Comparison of ENCODE assay signal across 1 cellular context in the genomic region with DNA sequence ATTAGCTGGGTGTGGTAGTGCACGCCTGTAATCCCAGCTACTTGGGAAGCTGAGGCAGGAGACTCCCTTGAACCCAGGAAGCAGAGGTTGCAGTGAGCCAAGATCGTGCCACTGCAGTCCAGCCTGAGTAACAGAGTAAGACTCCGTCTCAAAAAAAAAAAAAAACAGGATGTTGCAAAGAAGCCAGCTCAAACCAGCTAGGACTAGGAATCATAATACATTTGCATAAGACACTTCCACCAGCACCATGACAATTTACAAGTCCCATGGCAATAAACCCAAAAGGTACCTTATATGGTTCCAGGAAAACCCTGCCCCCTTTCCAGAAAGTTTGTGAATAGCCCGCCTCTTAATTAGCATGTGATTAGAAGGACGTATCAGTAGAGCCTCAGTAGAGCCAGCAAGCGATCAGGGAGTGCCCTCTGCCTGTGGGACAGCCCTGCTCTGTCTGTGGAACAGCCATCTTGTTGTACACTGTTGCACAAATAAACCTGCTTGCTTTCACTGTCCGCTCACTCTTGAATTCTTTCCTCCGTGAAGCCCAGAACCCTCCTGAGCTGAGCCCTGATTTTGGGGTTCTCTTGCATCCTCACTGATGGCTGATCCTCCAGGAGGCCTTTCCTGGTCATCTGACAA.
TF ChIP-seq lines count a peak whose summit lies in the region.

No MANE protein-coding gene starts in this region.

TF ChIP-seq in GM12878, 131 proteins besides CTCF, POLR2A, EP300 and RAD21:
- TF ChIP-seq KDM1A (IDR thresholded peaks at IDR 0.05; ENCODE audit: borderline replicate concordance) (no peak), ZNF24 (IDR thresholded peaks at IDR 0.05) (no peak), TBL1XR1 (IDR thresholded peaks at IDR 0.05; ENCODE audit: low read depth, low read length) (no peak), YBX1 (IDR thresholded peaks at IDR 0.05) (no peak), YY1 (IDR thresholded peaks at IDR 0.05; ENCODE audit: low read depth, low read length) (0 out of 2 replicates have a peak, but pooled peaks have one; percentile 48), DPF2 (IDR thresholded peaks at IDR 0.05) (no peak), SMC3 (IDR thresholded peaks at IDR 0.05; ENCODE audit: borderline replicate concordance, low read length) (0 out of 2 replicates have a peak, but pooled peaks have one; percentile 3), ZNF384 (IDR thresholded peaks at IDR 0.05; ENCODE audit: borderline replicate concordance, low read depth, low read length) (no peak), RELA (IDR thresholded peaks at IDR 0.05; ENCODE audit: borderline replicate concordance, partially characterized antibody) (no peak), HCFC1 (IDR thresholded peaks at IDR 0.05; ENCODE audit: low read length) (no peak), PML (IDR thresholded peaks at IDR 0.05; ENCODE audit: low read length) (no peak), ZSCAN29 (IDR thresholded peaks at IDR 0.05) (no peak), NFYA (IDR thresholded peaks at IDR 0.05; ENCODE audit: borderline replicate concordance, low read depth, low read length) (no peak), POU2F2 (IDR thresholded peaks at IDR 0.05; ENCODE audit: borderline replicate concordance, low read depth, low read length) (0 out of 3 replicates have a peak, but pooled peaks have one; percentile 31), ZNF217 (IDR thresholded peaks at IDR 0.05) (no peak), MYC (IDR thresholded peaks at IDR 0.05; ENCODE audit: insufficient read depth, insufficient read length, insufficient replicate concordance, low read length, severe bottlenecking) (no peak), MYB (IDR thresholded peaks at IDR 0.05; ENCODE audit: borderline replicate concordance, low read depth, low read length) (no peak), MXI1 (IDR thresholded peaks at IDR 0.05; ENCODE audit: low read depth, low read length) (no peak), ESRRA (IDR thresholded peaks at IDR 0.05; ENCODE audit: low read length) (no peak), EZH2 (IDR thresholded peaks at IDR 0.05; ENCODE audit: borderline replicate concordance, control insufficient read depth, low read depth, low read length) (no peak)
- TF ChIP-seq, protein P1, sequence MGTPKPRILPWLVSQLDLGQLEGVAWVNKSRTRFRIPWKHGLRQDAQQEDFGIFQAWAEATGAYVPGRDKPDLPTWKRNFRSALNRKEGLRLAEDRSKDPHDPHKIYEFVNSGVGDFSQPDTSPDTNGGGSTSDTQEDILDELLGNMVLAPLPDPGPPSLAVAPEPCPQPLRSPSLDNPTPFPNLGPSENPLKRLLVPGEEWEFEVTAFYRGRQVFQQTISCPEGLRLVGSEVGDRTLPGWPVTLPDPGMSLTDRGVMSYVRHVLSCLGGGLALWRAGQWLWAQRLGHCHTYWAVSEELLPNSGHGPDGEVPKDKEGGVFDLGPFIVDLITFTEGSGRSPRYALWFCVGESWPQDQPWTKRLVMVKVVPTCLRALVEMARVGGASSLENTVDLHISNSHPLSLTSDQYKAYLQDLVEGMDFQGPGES (IDR thresholded peaks at IDR 0.05) = no peak
- TF ChIP-seq, protein P2, sequence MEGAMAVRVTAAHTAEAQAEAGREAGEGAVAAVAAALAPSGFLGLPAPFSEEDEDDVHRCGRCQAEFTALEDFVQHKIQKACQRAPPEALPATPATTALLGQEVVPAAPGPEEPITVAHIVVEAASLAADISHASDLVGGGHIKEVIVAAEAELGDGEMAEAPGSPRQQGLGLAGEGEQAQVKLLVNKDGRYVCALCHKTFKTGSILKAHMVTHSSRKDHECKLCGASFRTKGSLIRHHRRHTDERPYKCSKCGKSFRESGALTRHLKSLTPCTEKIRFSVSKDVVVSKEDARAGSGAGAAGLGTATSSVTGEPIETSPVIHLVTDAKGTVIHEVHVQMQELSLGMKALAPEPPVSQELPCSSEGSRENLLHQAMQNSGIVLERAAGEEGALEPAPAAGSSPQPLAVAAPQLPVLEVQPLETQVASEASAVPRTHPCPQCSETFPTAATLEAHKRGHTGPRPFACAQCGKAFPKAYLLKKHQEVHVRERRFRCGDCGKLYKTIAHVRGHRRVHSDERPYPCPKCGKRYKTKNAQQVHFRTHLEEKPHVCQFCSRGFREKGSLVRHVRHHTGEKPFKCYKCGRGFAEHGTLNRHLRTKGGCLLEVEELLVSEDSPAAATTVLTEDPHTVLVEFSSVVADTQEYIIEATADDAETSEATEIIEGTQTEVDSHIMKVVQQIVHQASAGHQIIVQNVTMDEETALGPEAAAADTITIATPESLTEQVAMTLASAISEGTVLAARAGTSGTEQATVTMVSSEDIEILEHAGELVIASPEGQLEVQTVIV (IDR thresholded peaks at IDR 0.05; ENCODE audit: borderline replicate concordance, partially characterized antibody) = no peak
- TF ChIP-seq, protein P3, sequence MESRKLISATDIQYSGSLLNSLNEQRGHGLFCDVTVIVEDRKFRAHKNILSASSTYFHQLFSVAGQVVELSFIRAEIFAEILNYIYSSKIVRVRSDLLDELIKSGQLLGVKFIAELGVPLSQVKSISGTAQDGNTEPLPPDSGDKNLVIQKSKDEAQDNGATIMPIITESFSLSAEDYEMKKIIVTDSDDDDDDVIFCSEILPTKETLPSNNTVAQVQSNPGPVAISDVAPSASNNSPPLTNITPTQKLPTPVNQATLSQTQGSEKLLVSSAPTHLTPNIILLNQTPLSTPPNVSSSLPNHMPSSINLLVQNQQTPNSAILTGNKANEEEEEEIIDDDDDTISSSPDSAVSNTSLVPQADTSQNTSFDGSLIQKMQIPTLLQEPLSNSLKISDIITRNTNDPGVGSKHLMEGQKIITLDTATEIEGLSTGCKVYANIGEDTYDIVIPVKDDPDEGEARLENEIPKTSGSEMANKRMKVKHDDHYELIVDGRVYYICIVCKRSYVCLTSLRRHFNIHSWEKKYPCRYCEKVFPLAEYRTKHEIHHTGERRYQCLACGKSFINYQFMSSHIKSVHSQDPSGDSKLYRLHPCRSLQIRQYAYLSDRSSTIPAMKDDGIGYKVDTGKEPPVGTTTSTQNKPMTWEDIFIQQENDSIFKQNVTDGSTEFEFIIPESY (IDR thresholded peaks at IDR 0.05) = no peak
- TF ChIP-seq, protein P4, sequence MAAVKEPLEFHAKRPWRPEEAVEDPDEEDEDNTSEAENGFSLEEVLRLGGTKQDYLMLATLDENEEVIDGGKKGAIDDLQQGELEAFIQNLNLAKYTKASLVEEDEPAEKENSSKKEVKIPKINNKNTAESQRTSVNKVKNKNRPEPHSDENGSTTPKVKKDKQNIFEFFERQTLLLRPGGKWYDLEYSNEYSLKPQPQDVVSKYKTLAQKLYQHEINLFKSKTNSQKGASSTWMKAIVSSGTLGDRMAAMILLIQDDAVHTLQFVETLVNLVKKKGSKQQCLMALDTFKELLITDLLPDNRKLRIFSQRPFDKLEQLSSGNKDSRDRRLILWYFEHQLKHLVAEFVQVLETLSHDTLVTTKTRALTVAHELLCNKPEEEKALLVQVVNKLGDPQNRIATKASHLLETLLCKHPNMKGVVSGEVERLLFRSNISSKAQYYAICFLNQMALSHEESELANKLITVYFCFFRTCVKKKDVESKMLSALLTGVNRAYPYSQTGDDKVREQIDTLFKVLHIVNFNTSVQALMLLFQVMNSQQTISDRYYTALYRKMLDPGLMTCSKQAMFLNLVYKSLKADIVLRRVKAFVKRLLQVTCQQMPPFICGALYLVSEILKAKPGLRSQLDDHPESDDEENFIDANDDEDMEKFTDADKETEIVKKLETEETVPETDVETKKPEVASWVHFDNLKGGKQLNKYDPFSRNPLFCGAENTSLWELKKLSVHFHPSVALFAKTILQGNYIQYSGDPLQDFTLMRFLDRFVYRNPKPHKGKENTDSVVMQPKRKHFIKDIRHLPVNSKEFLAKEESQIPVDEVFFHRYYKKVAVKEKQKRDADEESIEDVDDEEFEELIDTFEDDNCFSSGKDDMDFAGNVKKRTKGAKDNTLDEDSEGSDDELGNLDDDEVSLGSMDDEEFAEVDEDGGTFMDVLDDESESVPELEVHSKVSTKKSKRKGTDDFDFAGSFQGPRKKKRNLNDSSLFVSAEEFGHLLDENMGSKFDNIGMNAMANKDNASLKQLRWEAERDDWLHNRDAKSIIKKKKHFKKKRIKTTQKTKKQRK (IDR thresholded peaks at IDR 0.05; ENCODE audit: low read depth, low read length) = no peak
- TF ChIP-seq, protein P5, sequence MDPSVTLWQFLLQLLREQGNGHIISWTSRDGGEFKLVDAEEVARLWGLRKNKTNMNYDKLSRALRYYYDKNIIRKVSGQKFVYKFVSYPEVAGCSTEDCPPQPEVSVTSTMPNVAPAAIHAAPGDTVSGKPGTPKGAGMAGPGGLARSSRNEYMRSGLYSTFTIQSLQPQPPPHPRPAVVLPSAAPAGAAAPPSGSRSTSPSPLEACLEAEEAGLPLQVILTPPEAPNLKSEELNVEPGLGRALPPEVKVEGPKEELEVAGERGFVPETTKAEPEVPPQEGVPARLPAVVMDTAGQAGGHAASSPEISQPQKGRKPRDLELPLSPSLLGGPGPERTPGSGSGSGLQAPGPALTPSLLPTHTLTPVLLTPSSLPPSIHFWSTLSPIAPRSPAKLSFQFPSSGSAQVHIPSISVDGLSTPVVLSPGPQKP (IDR thresholded peaks at IDR 0.05; ENCODE audit: low read depth, low read length) = no peak
- TF ChIP-seq, protein P6, sequence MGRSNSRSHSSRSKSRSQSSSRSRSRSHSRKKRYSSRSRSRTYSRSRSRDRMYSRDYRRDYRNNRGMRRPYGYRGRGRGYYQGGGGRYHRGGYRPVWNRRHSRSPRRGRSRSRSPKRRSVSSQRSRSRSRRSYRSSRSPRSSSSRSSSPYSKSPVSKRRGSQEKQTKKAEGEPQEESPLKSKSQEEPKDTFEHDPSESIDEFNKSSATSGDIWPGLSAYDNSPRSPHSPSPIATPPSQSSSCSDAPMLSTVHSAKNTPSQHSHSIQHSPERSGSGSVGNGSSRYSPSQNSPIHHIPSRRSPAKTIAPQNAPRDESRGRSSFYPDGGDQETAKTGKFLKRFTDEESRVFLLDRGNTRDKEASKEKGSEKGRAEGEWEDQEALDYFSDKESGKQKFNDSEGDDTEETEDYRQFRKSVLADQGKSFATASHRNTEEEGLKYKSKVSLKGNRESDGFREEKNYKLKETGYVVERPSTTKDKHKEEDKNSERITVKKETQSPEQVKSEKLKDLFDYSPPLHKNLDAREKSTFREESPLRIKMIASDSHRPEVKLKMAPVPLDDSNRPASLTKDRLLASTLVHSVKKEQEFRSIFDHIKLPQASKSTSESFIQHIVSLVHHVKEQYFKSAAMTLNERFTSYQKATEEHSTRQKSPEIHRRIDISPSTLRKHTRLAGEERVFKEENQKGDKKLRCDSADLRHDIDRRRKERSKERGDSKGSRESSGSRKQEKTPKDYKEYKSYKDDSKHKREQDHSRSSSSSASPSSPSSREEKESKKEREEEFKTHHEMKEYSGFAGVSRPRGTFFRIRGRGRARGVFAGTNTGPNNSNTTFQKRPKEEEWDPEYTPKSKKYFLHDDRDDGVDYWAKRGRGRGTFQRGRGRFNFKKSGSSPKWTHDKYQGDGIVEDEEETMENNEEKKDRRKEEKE (IDR thresholded peaks at IDR 0.05) = no peak
